14 cellular contexts compared by ENCODE assay signal in the genomic region with DNA sequence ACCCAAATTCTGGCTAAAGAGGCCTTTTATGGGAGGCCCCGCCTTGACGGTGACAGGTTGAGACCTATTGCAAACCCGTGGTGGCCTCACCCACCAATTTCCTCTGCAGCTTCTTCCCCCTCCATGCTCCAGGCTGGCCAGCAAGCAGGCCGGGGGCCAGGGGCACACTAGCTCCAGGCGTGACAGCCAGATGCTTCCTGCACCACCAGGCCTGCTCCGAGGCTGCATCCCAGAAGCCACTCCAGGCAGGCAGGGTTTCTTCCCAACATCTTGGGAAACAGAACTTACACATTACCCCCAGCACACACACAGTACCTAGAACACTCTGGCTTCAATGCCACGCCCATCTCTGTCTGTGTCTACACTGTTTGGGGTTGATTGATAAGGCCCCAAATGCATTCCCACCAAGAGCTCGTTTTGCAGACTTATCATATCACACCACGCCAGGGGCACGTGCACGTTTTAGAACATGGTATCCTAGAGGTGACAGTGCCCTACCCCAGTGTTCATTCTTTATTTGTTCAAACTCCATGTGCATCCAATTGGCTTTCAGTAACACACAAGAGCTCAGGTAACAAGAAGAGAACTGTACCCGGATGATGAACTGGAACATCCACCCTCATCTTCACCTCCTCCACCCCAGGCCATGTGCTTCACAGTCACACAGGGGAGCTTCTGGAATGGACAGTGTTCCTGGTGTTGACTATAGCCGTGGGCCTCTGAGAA.
DNase-seq lines count a peak whose midpoint lies in the region; ATAC-seq and TF ChIP-seq lines count a peak whose summit lies in the region.
"Had no signal": no experiment of that assay in that cellular context is flagged by ENCODE, and none has a peak within 500 bp of the region (broad histone marks: within the 10 kb centered on the region; RNA-seq: fewer than 3 reads in every experiment).

No MANE protein-coding gene starts in this region.

- H3K27me3 ChIP-seq in BLaER1 treated with 17β-estradiol and CSF1 and Interleukin-3, amounts not matched to agents 10 nM and 100 nM: no peaks in the 10 kb centered on the region
- no peaks in the 10 kb centered on the region for H3K27me3 ChIP-seq in heart right ventricle
- no peaks in the 10 kb centered on the region for H3K27me3 ChIP-seq in trophoblast cell (ENCODE audit: insufficient read depth, low read length)
- H3K27me3 ChIP-seq: tibial artery had no signal

- H2BK120ac ChIP-seq in trophoblast cell (ENCODE audit: insufficient read depth, low read length, poor library complexity): peak overlapping the region; percentile 47

- DNase-seq in NOMO-1 treated with dmso at 0.1 percent for 144 hours (lab: John Stamatoyannopoulos, UW; ENCODE audit: unreplicated experiment) (peak; percentile 87), heart right ventricle (no peak), trophoblast cell (no peak), COLO668 (lab: John Stamatoyannopoulos, UW; ENCODE audit: unreplicated experiment) (no peak), mesenteric fat pad (ENCODE audit: low spot score) (no peak)
- DNase-seq: activated CD4-positive, alpha-beta T cell treated with anti-CD3 and anti-CD28 coated beads, Interleukin-2, amount 10 ng/mL, durations not matched to agents 24 days and 14 days; cerebellar nuclear complex; kidney glomerular epithelial cell; NCI-H748 treated with DMSO at 0.1 percent for 48 hours had no signal

- no peak overlapping the region for H3K23ac ChIP-seq in trophoblast cell (ENCODE audit: low read length)

- peak overlapping the region; percentile 15 to 86 (median 54); a peak in 19 of 22 replicates for H3K4me2 ChIP-seq in BLaER1 treated with 17β-estradiol and CSF1 and Interleukin-3, amounts not matched to agents 10 nM and 100 nM
- H3K4me2 ChIP-seq in trophoblast cell (ENCODE audit: low read length): no peak overlapping the region

- no peaks in the 10 kb centered on the region for H3K36me3 ChIP-seq in BLaER1 treated with 17β-estradiol and CSF1 and Interleukin-3, amounts not matched to agents 10 nM and 100 nM
- H3K36me3 ChIP-seq in heart right ventricle (no peaks in the 10 kb centered on the region), trophoblast cell (ENCODE audit: control insufficient read depth in 1 of 2, insufficient read depth in 2 of 2, low read length in 2 of 2) (no peaks in the 10 kb centered on the region)
- H3K36me3 ChIP-seq: tibial artery had no signal

- TF ChIP-seq CTCF in heart right ventricle (IDR thresholded peaks at IDR 0.05): no peak

- no peak overlapping the region for H3K4ac ChIP-seq in trophoblast cell (ENCODE audit: low read depth, low read length)

- H2BK5ac ChIP-seq in trophoblast cell (ENCODE audit: low read depth, low read length, poor library complexity): peak overlapping the region; percentile 50

- H3K4me3 ChIP-seq in BLaER1 treated with 17β-estradiol and CSF1 and Interleukin-3, amounts not matched to agents 10 nM and 100 nM: no peak overlapping the region
- H3K4me3 ChIP-seq in heart right ventricle: peak overlapping the region in 1 of 10 donors; percentile 31
- no peak overlapping the region for H3K4me3 ChIP-seq in trophoblast cell (ENCODE audit: low read depth, low read length)
- H3K4me3 ChIP-seq: tibial artery had no signal

- intact Hi-C loops in heart right ventricle (cut with DNase I): no loop called here

- H4K91ac ChIP-seq in trophoblast cell (ENCODE audit: low read depth, low read length): peak overlapping the region; percentile 55

- H4K20me1 ChIP-seq in BLaER1 treated with 17β-estradiol and CSF1 and Interleukin-3, amounts not matched to agents 10 nM and 100 nM: no peaks in the 10 kb centered on the region

- ATAC-seq in heart right ventricle (peak in 6 of 8 donors; percentile 5 to 43 (median 32)), HG03135 (IDR thresholded peaks at IDR 0.05; ENCODE audit: unreplicated experiment) (no peak), HG03280 (IDR thresholded peaks at IDR 0.05; ENCODE audit: unreplicated experiment) (no peak)
- ATAC-seq: SK-N-SH treated with all-trans-retinoic acid at 6 μM for 48 hours had no signal

- peak overlapping the region; percentile 13 for H4K8ac ChIP-seq in trophoblast cell (ENCODE audit: low read depth, low read length)

- no peak overlapping the region for H2AFZ ChIP-seq in trophoblast cell (ENCODE audit: insufficient read depth, low read length, poor library complexity)

- H2BK12ac ChIP-seq in trophoblast cell (ENCODE audit: low read length): no peak overlapping the region

- H2AK5ac ChIP-seq in trophoblast cell (ENCODE audit: low read length): no peak overlapping the region

- no peaks in the 10 kb centered on the region; a peak in 1 of 22 replicates for H3K9me3 ChIP-seq in BLaER1 treated with 17β-estradiol and CSF1 and Interleukin-3, amounts not matched to agents 10 nM and 100 nM (replicated peaks in 1 of 11)
- H3K9me3 ChIP-seq in heart right ventricle: no peaks in the 10 kb centered on the region
- no peaks in the 10 kb centered on the region for H3K9me3 ChIP-seq in trophoblast cell (ENCODE audit: insufficient read depth, low read depth, low read length)
- H3K9me3 ChIP-seq: tibial artery had no signal

- H3K9ac ChIP-seq in BLaER1 treated with 17β-estradiol and CSF1 and Interleukin-3, amounts not matched to agents 10 nM and 100 nM: peak overlapping the region in 5 of 11 experiments; percentile 2 to 50 (median 25); a peak in 5 of 22 replicates
- no peak overlapping the region for H3K9ac ChIP-seq in trophoblast cell (ENCODE audit: low read length)

- no peaks in the 10 kb centered on the region for H3K79me2 ChIP-seq in trophoblast cell (ENCODE audit: control insufficient read depth, insufficient read depth, low read length, poor library complexity)

- H4K12ac ChIP-seq in trophoblast cell (ENCODE audit: low read depth, low read length): no peak overlapping the region

- H3K27ac ChIP-seq in BLaER1 treated with 17β-estradiol and CSF1 and Interleukin-3, amounts not matched to agents 10 nM and 100 nM: peak overlapping the region in 7 of 11 experiments; percentile 8 to 57 (median 50); a peak in 7 of 22 replicates
- peak overlapping the region in 8 of 10 donors; percentile 25 to 93 (median 51) for H3K27ac ChIP-seq in heart right ventricle
- H3K27ac ChIP-seq in trophoblast cell (ENCODE audit: low read depth, low read length): peak overlapping the region; percentile 13
- H3K27ac ChIP-seq: tibial artery had no signal

- H3K14ac ChIP-seq in trophoblast cell (ENCODE audit: low read length): peak overlapping the region; percentile 28

- peak overlapping the region; percentile 37 for H3K18ac ChIP-seq in trophoblast cell (ENCODE audit: low read length)

- H3K79me1 ChIP-seq in trophoblast cell (ENCODE audit: low read length): peaks cover 14% of the 10 kb centered on the region

- 76% methylated on average over 13 of the region's 13 CpGs for WGBS in heart right ventricle, 2 donors
- no CpG with 5 or more reads among the region's 13 CpGs for WGBS in trophoblast cell (ENCODE audit: extremely low coverage, insufficient coverage, insufficient read length)

- peaks cover 12 to 84% (median 25%) of the 10 kb centered on the region in 10 experiments for H3K4me1 ChIP-seq in BLaER1 treated with 17β-estradiol and CSF1 and Interleukin-3, amounts not matched to agents 10 nM and 100 nM
- H3K4me1 ChIP-seq in heart right ventricle (peaks cover 0 to 73% (median 18%) of the 10 kb centered on the region in 9 donors), trophoblast cell (ENCODE audit: control insufficient read depth in 1 of 2, insufficient read depth in 2 of 2, low read length in 2 of 2) (peaks cover 9 to 12% of the 10 kb centered on the region in 2 experiments)
- H3K4me1 ChIP-seq: tibial artery had no signal

Comparison
In these comparisons a context has a peak if more than half of its experiments do, and no peak if none do; other contexts are left out.
1. ATAC-seq: peak in heart right ventricle (6 of 8); none in HG03135 (single experiment) and HG03280 (single experiment).
2. Peak in every context shown above with its lines, with median percentiles within 50 percentile points of each other: H3K27ac ChIP-seq.